8 cellular contexts compared by ENCODE assay signal in genomic region chr16:15062085-15062810, GRCh38. TPM values are rescaled to one million over a fixed set of nuclear protein-coding genes. Genes with fewer than 3 reads are reported as not detected.
A peak's percentile ranks its signal among the peaks of the same experiment; 100 is the strongest.
DNase-seq lines count a peak whose midpoint lies in the region; TF ChIP-seq lines count a peak whose summit lies in the region.
"Not testable (repeated sequence)": the region's sequence is repeated elsewhere in the genome, so short reads cannot be mapped to it uniquely, and the experiment has no call there.

No MANE protein-coding gene starts in this region.

- H3K27ac ChIP-seq in VCaP (peak overlapping the region; percentile 61; the same call in 1 of the 2 replicates), mesodermal cell (ENCODE audit: low read depth, low read length, severe bottlenecking) (peak overlapping the region; percentile 64), transverse colon (peak overlapping the region in 3 of 4 donors; percentile 8 to 49 (median 41))

- in situ Hi-C loops in transverse colon (cut with MboI; ENCODE audit: low pct_ligation_motif_present in 1 of 4, low pct_unique_long_range_greater_than_20kb in 1 of 4, low sequenced_read_pairs in 3 of 4): not testable (repeated sequence)

- DNase-seq in EL (peak; percentile 16), NB4 (ENCODE audit: low read depth) (peak; percentile 88), cardiac fibroblast (ENCODE audit: low read depth in 2 of 2) (peak; percentile 34 to 38), fibroblast of pulmonary artery (ENCODE audit: low read depth) (peak; percentile 52), transverse colon (peak; percentile 55)
- DNase-seq in activated T-helper 1 cell treated with anti-CD3 and anti-CD28 coated beads, Interleukin-12 subunit alpha, Interleukin-12 subunit beta, Interleukin-2, Interleukin-4 antibody, amounts not matched to agents 30 ng/mL and 10 ng/mL and 1 ng/mL, durations not matched to agents 14 hours and 24 hours and 36 hours (ENCODE audit: low spot score): not testable (repeated sequence)

- not testable (repeated sequence) for TF ChIP-seq EP300 in transverse colon (IDR thresholded peaks at IDR 0.05; ENCODE audit: low read depth)

- peaks cover 75% of the 10 kb centered on the region for H3K36me3 ChIP-seq in mesodermal cell (ENCODE audit: control insufficient read depth, insufficient read depth, low read length)
- H3K36me3 ChIP-seq in transverse colon: peaks cover 0 to 49% (median 14%) of the 10 kb centered on the region in 4 donors

- not testable (repeated sequence) for TF ChIP-seq POLR2A in NB4 (IDR thresholded peaks at IDR 0.05; ENCODE audit: extremely low read depth, insufficient read length); transverse colon (IDR thresholded peaks at IDR 0.05)

- WGBS in mesodermal cell (ENCODE audit: insufficient coverage in 2 of 2), 2 experiments: 92% methylated on average over 3 of the region's 8 CpGs; no CpG with 5 or more reads in 1 of the 2 experiments
- 61 to 64% methylated on average over 7 to 8 of the region's 8 CpGs for WGBS in transverse colon (ENCODE audit: low coverage in 1 of 2), 2 donors

- peaks cover 39% of the 10 kb centered on the region for H3K36me3 Mint-ChIP-seq in activated T-helper 1 cell treated with anti-CD3 and anti-CD28 coated beads, Interleukin-12 subunit alpha, Interleukin-12 subunit beta, Interleukin-2, Interleukin-4 antibody, amounts not matched to agents 30 ng/mL and 10 ng/mL and 1 ng/mL, durations not matched to agents 14 hours and 24 hours and 36 hours (ENCODE audit: low read depth)

- not testable (repeated sequence) for H3K9me3 Mint-ChIP-seq in activated T-helper 1 cell treated with anti-CD3 and anti-CD28 coated beads, Interleukin-12 subunit alpha, Interleukin-12 subunit beta, Interleukin-2, Interleukin-4 antibody, amounts not matched to agents 30 ng/mL and 10 ng/mL and 1 ng/mL, durations not matched to agents 14 hours and 24 hours and 36 hours

- not testable (repeated sequence) for H3K4me1 ChIP-seq in mesodermal cell (ENCODE audit: control insufficient read depth, insufficient read depth, low read length, poor library complexity, severe bottlenecking)
- peaks cover 0 to 32% (median 13%) of the 10 kb centered on the region in 4 donors for H3K4me1 ChIP-seq in transverse colon

- H3K9me3 ChIP-seq in mesodermal cell (ENCODE audit: control insufficient read depth, low read length); transverse colon: not testable (repeated sequence)

- not testable (repeated sequence) for H3K27me3 Mint-ChIP-seq in activated T-helper 1 cell treated with anti-CD3 and anti-CD28 coated beads, Interleukin-12 subunit alpha, Interleukin-12 subunit beta, Interleukin-2, Interleukin-4 antibody, amounts not matched to agents 30 ng/mL and 10 ng/mL and 1 ng/mL, durations not matched to agents 14 hours and 24 hours and 36 hours (ENCODE audit: insufficient read depth)

- H3K27ac Mint-ChIP-seq in activated T-helper 1 cell treated with anti-CD3 and anti-CD28 coated beads, Interleukin-12 subunit alpha, Interleukin-12 subunit beta, Interleukin-2, Interleukin-4 antibody, amounts not matched to agents 30 ng/mL and 10 ng/mL and 1 ng/mL, durations not matched to agents 14 hours and 24 hours and 36 hours: peak overlapping the region; percentile 23

- not testable (repeated sequence) for H3K4me3 Mint-ChIP-seq in activated T-helper 1 cell treated with anti-CD3 and anti-CD28 coated beads, Interleukin-12 subunit alpha, Interleukin-12 subunit beta, Interleukin-2, Interleukin-4 antibody, amounts not matched to agents 30 ng/mL and 10 ng/mL and 1 ng/mL, durations not matched to agents 14 hours and 24 hours and 36 hours

- TF ChIP-seq CTCF in NB4 (IDR thresholded peaks at IDR 0.05; ENCODE audit: low read depth, low read length); VCaP (conservative IDR thresholded peaks at IDR 0.05); cardiac fibroblast (IDR thresholded peaks at IDR 0.05; ENCODE audit: low read depth, low read length); fibroblast of pulmonary artery (IDR thresholded peaks at IDR 0.05; ENCODE audit: low read length, missing control alignments); transverse colon (IDR thresholded peaks at IDR 0.05): not testable (repeated sequence)

- intact Hi-C loops in activated T-helper 1 cell treated with anti-CD3 and anti-CD28 coated beads, Interleukin-12 subunit alpha, Interleukin-12 subunit beta, Interleukin-2, Interleukin-4 antibody, amounts not matched to agents 30 ng/mL and 10 ng/mL and 1 ng/mL, durations not matched to agents 14 hours and 24 hours and 36 hours (cut with micrococcal nuclease); transverse colon (cut with DNase I; ENCODE audit: low total_unique reads): not testable (repeated sequence)

- not testable (repeated sequence) for H3K4me1 Mint-ChIP-seq in activated T-helper 1 cell treated with anti-CD3 and anti-CD28 coated beads, Interleukin-12 subunit alpha, Interleukin-12 subunit beta, Interleukin-2, Interleukin-4 antibody, amounts not matched to agents 30 ng/mL and 10 ng/mL and 1 ng/mL, durations not matched to agents 14 hours and 24 hours and 36 hours (ENCODE audit: low read depth)

- H3K27me3 ChIP-seq in transverse colon: not testable (repeated sequence)

- H3K4me3 ChIP-seq in NB4 (ENCODE audit: low read depth, low read length); cardiac fibroblast (replicated peaks in 1 of 2; ENCODE audit: low read depth in 2 of 2, low read length in 2 of 2); fibroblast of pulmonary artery (replicated peaks; ENCODE audit: low read depth, low read length); mesodermal cell (ENCODE audit: extremely low read depth, insufficient read depth, low read length, poor library complexity, severe bottlenecking); transverse colon: not testable (repeated sequence)

RNA-seq across cellular contexts. Expression of gene NTAN1, which starts 6.4 kb away (rescaled TPM):
- total RNA-seq in activated T-helper 1 cell treated with anti-CD3 and anti-CD28 coated beads, Interleukin-12 subunit alpha, Interleukin-12 subunit beta, Interleukin-2, Interleukin-4 antibody, amounts not matched to agents 30 ng/mL and 10 ng/mL and 1 ng/mL, durations not matched to agents 14 hours and 24 hours and 36 hours: 26.6 and 29.3 TPM in 2 replicates
- polyA plus RNA-seq in mesodermal cell (2013, experiment 1 of 2): 108 TPM
- polyA plus RNA-seq in mesodermal cell (2013, experiment 2 of 2): 100 TPM
- total RNA-seq in transverse colon: 10 to 100 TPM; 44.4 to 76.7 (median 51.0) TPM

RNA-seq across cellular contexts. Expression of gene RRN3, which starts 31.8 kb away (rescaled TPM):
- total RNA-seq in activated T-helper 1 cell treated with anti-CD3 and anti-CD28 coated beads, Interleukin-12 subunit alpha, Interleukin-12 subunit beta, Interleukin-2, Interleukin-4 antibody, amounts not matched to agents 30 ng/mL and 10 ng/mL and 1 ng/mL, durations not matched to agents 14 hours and 24 hours and 36 hours: 36.1 and 39.1 TPM in 2 replicates
- 15.7 TPM for polyA plus RNA-seq in mesodermal cell (2013, experiment 1 of 2)
- polyA plus RNA-seq in mesodermal cell (2013, experiment 2 of 2): 15.5 TPM
- 10 to 100 TPM; 13.5 to 33.0 (median 24.0) TPM for total RNA-seq in transverse colon
